11 cellular contexts compared by ENCODE assay signal in genomic region chr7:22578048-22578770, GRCh38.
DNase-seq lines count a peak whose midpoint lies in the region; ATAC-seq and TF ChIP-seq lines count a peak whose summit lies in the region.
"Had no signal": no experiment of that assay in that cellular context is flagged by ENCODE, and none has a peak within 500 bp of the region (broad histone marks: within the 10 kb centered on the region; RNA-seq: fewer than 3 reads in every experiment).

No MANE protein-coding gene starts in this region.

- no peaks in the 10 kb centered on the region for H3K9me3 ChIP-seq in RWPE2 (ENCODE audit: severe bottlenecking)

- TF ChIP-seq CTCF in RWPE2 (IDR thresholded peaks at IDR 0.05; ENCODE audit: poor library complexity, severe bottlenecking): peak; percentile 10
- TF ChIP-seq CTCF in fibroblast of the aortic adventitia (IDR thresholded peaks at IDR 0.05; ENCODE audit: insufficient read depth, low read length): no peak

- no peaks in the 10 kb centered on the region for H3K36me3 ChIP-seq in RWPE2 (ENCODE audit: low read depth)

- H3K4me3 ChIP-seq in RWPE2 (ENCODE audit: severe bottlenecking) (no peak overlapping the region), fibroblast of the aortic adventitia (ENCODE audit: low read depth, low read length) (no peak overlapping the region)
- H3K4me3 ChIP-seq: skin epidermis had no signal

- ATAC-seq in RWPE2 (ENCODE audit: low read depth) (peak; percentile 54), HG02870 (IDR thresholded peaks at IDR 0.05; ENCODE audit: unreplicated experiment) (no peak)

- peaks cover 34% of the 10 kb centered on the region for H3K4me1 ChIP-seq in RWPE2 (ENCODE audit: insufficient read depth, poor library complexity, severe bottlenecking)

- peak; percentile 84 for DNase-seq in Caki2 (ENCODE audit: low read depth)
- peak; percentile 86 for DNase-seq in RWPE2 (ENCODE audit: low spot score)
- peak; percentile 87 for DNase-seq in fibroblast of the aortic adventitia (ENCODE audit: low read depth)
- peak; percentile 89 for DNase-seq in pulmonary artery endothelial cell (ENCODE audit: low read depth, low spot score)
- DNase-seq in NCI-H748 treated with DMSO at 0.1 percent for 48 hours (lab: John Stamatoyannopoulos, UW): no peak
- DNase-seq in NCI-H2171 (lab: John Stamatoyannopoulos, UW): no peak
- no peak for DNase-seq in NCI-H446 treated with DMSO at 0.1 percent for 48 hours (lab: John Stamatoyannopoulos, UW)
- DNase-seq: DMS79, foreskin melanocyte had no signal

- peak overlapping the region; percentile 98 for H3K27ac ChIP-seq in RWPE2 (ENCODE audit: poor library complexity, severe bottlenecking)

- no peaks in the 10 kb centered on the region for H3K27me3 ChIP-seq in RWPE2 (ENCODE audit: insufficient read depth, poor library complexity, severe bottlenecking)

- in situ Hi-C loops in Caki2 (cut with HindIII; ENCODE audit: low pct_unique_long_range_greater_than_20kb, low sequenced_read_pairs): no loop called here

Comparison
In these comparisons a context has a peak if more than half of its experiments do, and no peak if none do; other contexts are left out.
1. DNase-seq: peak in Caki2 (single experiment), RWPE2 (single experiment), fibroblast of the aortic adventitia (single experiment) and pulmonary artery endothelial cell (single experiment); none in NCI-H748 treated with DMSO at 0.1 percent for 48 hours (single experiment), NCI-H2171 (single experiment) and NCI-H446 treated with DMSO at 0.1 percent for 48 hours (single experiment).